ENCODE assay signal across 29 cellular contexts in the genomic region with DNA sequence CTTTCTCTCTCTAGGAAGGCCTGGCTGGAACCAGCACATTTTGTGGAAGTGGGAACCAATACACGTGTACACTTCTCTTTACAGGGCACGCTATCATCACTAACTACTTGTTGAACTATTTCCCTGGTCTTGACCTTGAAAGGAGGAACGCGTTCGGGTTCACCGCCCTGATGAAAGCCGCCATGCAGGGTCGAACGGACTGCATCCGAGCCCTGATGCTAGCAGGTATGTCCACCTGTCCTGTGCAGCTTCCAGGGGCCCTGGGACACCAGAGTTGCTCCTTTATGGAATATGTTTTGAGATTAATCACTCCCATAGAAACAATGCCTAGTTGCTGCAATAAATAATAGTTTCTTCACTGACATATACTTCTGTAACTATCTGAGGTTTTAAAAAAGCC.
DNase-seq lines count a peak whose midpoint lies in the region; ATAC-seq and TF ChIP-seq lines count a peak whose summit lies in the region.
"Had no signal": no experiment of that assay in that cellular context is flagged by ENCODE, and none has a peak within 500 bp of the region (broad histone marks: within the 10 kb centered on the region; RNA-seq: fewer than 3 reads in every experiment).

No MANE protein-coding gene starts in this region.

- H3K4me3 ChIP-seq in iPS-18c (ENCODE audit: insufficient read depth, low read depth, low read length) (0 out of 2 replicates have a peak overlapping the region, but pooled peaks have one; percentile 28), aorta (ENCODE audit: low read length in 2 of 2) (no peak overlapping the region)
- H3K4me3 ChIP-seq: GM23248, lung, SJSA1, thyroid gland, vagina had no signal

- no peaks in the 10 kb centered on the region for H3K27me3 ChIP-seq in aorta (ENCODE audit: control insufficient read depth in 1 of 2, insufficient read depth in 2 of 2, low read length in 1 of 2)
- H3K27me3 ChIP-seq: SJSA1, thyroid gland, vagina had no signal

- no peaks in the 10 kb centered on the region for H3K36me3 ChIP-seq in aorta (ENCODE audit: control insufficient read depth in 1 of 2, insufficient read depth in 2 of 2, low read length in 1 of 2)
- H3K36me3 ChIP-seq: thyroid gland, vagina had no signal

- H3K27ac Mint-ChIP-seq in WTC11: peak overlapping the region; percentile 80
- peak overlapping the region; percentile 35 for H3K27ac Mint-ChIP-seq in stimulated activated effector memory CD8-positive, alpha-beta T cell treated with anti-CD3 and anti-CD28 coated beads, Interleukin-12 subunit alpha, Interleukin-12 subunit beta, amount 100 ng/mL, for 72 hours
- H3K27ac Mint-ChIP-seq: activated naive CD8-positive, alpha-beta T cell; CD4-positive, alpha-beta T cell had no signal

- peaks cover 3% of the 10 kb centered on the region; the same call in 1 of the 2 replicates for H3K27me3 Mint-ChIP-seq in WTC11 (ENCODE audit: low read depth)
- H3K27me3 Mint-ChIP-seq: activated CD4-positive, alpha-beta T cell treated with anti-CD3 and anti-CD28 coated beads, Interleukin-2, amount 10 ng/mL, durations not matched to agents 24 days and 14 days; activated naive CD8-positive, alpha-beta T cell; CD4-positive, alpha-beta T cell; T-cell had no signal

- H3K4me1 Mint-ChIP-seq in WTC11: peaks cover 59% of the 10 kb centered on the region
- H3K4me1 Mint-ChIP-seq in stimulated activated effector memory CD8-positive, alpha-beta T cell treated with anti-CD3 and anti-CD28 coated beads, Interleukin-12 subunit alpha, Interleukin-12 subunit beta, amount 100 ng/mL, for 72 hours: peaks cover 58% of the 10 kb centered on the region

- POLR2A ChIA-PET in WTC11 (lab: Charles Lee): interaction anchor here (0.5 to 2.3 kb wide), 2 partner anchors 10 to 257 kb away, joined by 3 to 14 read pairs; no protein-coding TSS in a partner anchor

- TF ChIP-seq CTCF in WTC11 (IDR thresholded peaks at IDR 0.05): no peak

- no peaks in the 10 kb centered on the region; the same call in 1 of the 2 replicates for H3K9me3 Mint-ChIP-seq in WTC11
- peaks cover 5% of the 10 kb centered on the region for H3K9me3 Mint-ChIP-seq in stimulated activated effector memory CD8-positive, alpha-beta T cell treated with anti-CD3 and anti-CD28 coated beads, Interleukin-12 subunit alpha, Interleukin-12 subunit beta, amount 100 ng/mL, for 72 hours
- H3K9me3 Mint-ChIP-seq: CD4-positive, alpha-beta T cell had no signal

- H3K9me3 ChIP-seq in iPS-18c (ENCODE audit: control insufficient read depth, insufficient read depth, low read length) (no peaks in the 10 kb centered on the region), aorta (ENCODE audit: control insufficient read depth, low read length) (no peaks in the 10 kb centered on the region)
- H3K9me3 ChIP-seq: SJSA1, thyroid gland, vagina had no signal

- peak; percentile 21 for DNase-seq in activated CD4-positive, CD25-positive, alpha-beta regulatory T cell treated with anti-CD3 and anti-CD28 coated beads, Interleukin-2, amount 50 U/mL, for 72 hours
- no peak for DNase-seq in activated CD4-positive, CD25-positive, alpha-beta regulatory T cell (lab: John Stamatoyannopoulos, UW)
- DNase-seq in WTC11 (ENCODE audit: low spot score) (no peak), GOT3 (lab: John Stamatoyannopoulos, UW) (no peak), aorta (no peak)
- DNase-seq in stimulated activated effector memory CD8-positive, alpha-beta T cell treated with anti-CD3 and anti-CD28 coated beads, Interleukin-12 subunit alpha, Interleukin-12 subunit beta, amount 100 ng/mL, for 72 hours (ENCODE audit: low spot score in 2 of 2): no peak
- DNase-seq in activated CD8-positive, alpha-beta memory T cell treated with anti-CD3 and anti-CD28 coated beads, Interleukin-2, amount 50 U/mL, for 4 hours: no peak
- DNase-seq: activated CD4-positive, alpha-beta T cell treated with anti-CD3 and anti-CD28 coated beads, Interleukin-2, amount 10 ng/mL, durations not matched to agents 24 days and 14 days; activated effector memory CD4-positive, alpha-beta T cell treated with anti-CD3 and anti-CD28 coated beads, Interleukin-2, amount 50 U/mL, for 16 hours; activated T-cell treated with anti-CD3 and anti-CD28 coated beads, Interleukin-2, amount 50 U/mL, for 1 hour; CD4-positive, alpha-beta T cell; central memory CD4-positive, alpha-beta T cell; DND-41; GM23248; KBM-7; NCI-H1092; NCI-H1694 treated with DMSO at 0.1 percent for 48 hours; NCI-H2171; NCI-H510A; right cardiac atrium; stimulated activated CD4-positive, alpha-beta T cell treated with anti-CD3 and anti-CD28 coated beads, Interleukin-1b, Interleukin-23, amount 100 ng/mL, for 48 hours; T-cell; thyroid gland had no signal

- 79 to 82% methylated on average over 10 of the region's 10 CpGs for WGBS in aorta, 2 donors

- CTCF ChIA-PET in WTC11 (lab: Charles Lee): interaction anchor here (0.9 to 2.3 kb wide), 8 partner anchors 10 to 185 kb away, joined by 3 to 44 read pairs (median 6); no protein-coding TSS in a partner anchor

- H3K4me3 Mint-ChIP-seq in WTC11: peak overlapping the region; percentile 57
- H3K4me3 Mint-ChIP-seq in stimulated activated effector memory CD8-positive, alpha-beta T cell treated with anti-CD3 and anti-CD28 coated beads, Interleukin-12 subunit alpha, Interleukin-12 subunit beta, amount 100 ng/mL, for 72 hours: no peak overlapping the region
- H3K4me3 Mint-ChIP-seq: activated CD4-positive, alpha-beta T cell treated with anti-CD3 and anti-CD28 coated beads, Interleukin-2, amount 10 ng/mL, durations not matched to agents 24 days and 14 days; activated naive CD8-positive, alpha-beta T cell; CD4-positive, alpha-beta T cell; T-cell had no signal

- H3K27ac ChIP-seq in aorta (ENCODE audit: low read depth in 1 of 2, low read length in 2 of 2): no peak overlapping the region
- H3K27ac ChIP-seq: GM23248, RWPE1, SJSA1, thyroid gland, vagina had no signal

- ATAC-seq in WTC11: peak; percentile 7
- ATAC-seq in stimulated activated effector memory CD8-positive, alpha-beta T cell treated with anti-CD3 and anti-CD28 coated beads, Interleukin-12 subunit alpha, Interleukin-12 subunit beta, amount 100 ng/mL, for 72 hours: no peak
- no peak for ATAC-seq in aorta (ENCODE audit: low FRiP score)
- ATAC-seq: right cardiac atrium, T-cell had no signal

- intact Hi-C loops in aorta (cut with DNase I): no loop called here

- no peaks in the 10 kb centered on the region for H3K4me1 ChIP-seq in aorta (ENCODE audit: control insufficient read depth in 1 of 2, insufficient read depth in 2 of 2, low read length in 2 of 2)
- H3K4me1 ChIP-seq: thyroid gland had no signal

- peaks cover 3% of the 10 kb centered on the region; the same call in 1 of the 2 replicates for H3K36me3 Mint-ChIP-seq in WTC11
- H3K36me3 Mint-ChIP-seq in stimulated activated effector memory CD8-positive, alpha-beta T cell treated with anti-CD3 and anti-CD28 coated beads, Interleukin-12 subunit alpha, Interleukin-12 subunit beta, amount 100 ng/mL, for 72 hours: peaks cover 32% of the 10 kb centered on the region

TF ChIP-seq in WTC11, 78 proteins besides CTCF, POLR2A, EP300 and RAD21:
- TF ChIP-seq EMX1 (CRISPR knock-in tag; IDR thresholded peaks at IDR 0.05) (no peak), ZNF232 (CRISPR knock-in tag; IDR thresholded peaks at IDR 0.05) (no peak), GTF2I (CRISPR knock-in tag; conservative IDR thresholded peaks at IDR 0.05) (no peak), ELF4 (CRISPR knock-in tag; IDR thresholded peaks at IDR 0.05; ENCODE audit: low read depth) (no peak), FOXP1 (CRISPR knock-in tag; IDR thresholded peaks at IDR 0.05; ENCODE audit: borderline replicate concordance) (no peak)
- TF ChIP-seq, protein P1, sequence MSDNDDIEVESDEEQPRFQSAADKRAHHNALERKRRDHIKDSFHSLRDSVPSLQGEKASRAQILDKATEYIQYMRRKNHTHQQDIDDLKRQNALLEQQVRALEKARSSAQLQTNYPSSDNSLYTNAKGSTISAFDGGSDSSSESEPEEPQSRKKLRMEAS (CRISPR knock-in tag; IDR thresholded peaks at IDR 0.05): no peak
- TF ChIP-seq, protein P2, sequence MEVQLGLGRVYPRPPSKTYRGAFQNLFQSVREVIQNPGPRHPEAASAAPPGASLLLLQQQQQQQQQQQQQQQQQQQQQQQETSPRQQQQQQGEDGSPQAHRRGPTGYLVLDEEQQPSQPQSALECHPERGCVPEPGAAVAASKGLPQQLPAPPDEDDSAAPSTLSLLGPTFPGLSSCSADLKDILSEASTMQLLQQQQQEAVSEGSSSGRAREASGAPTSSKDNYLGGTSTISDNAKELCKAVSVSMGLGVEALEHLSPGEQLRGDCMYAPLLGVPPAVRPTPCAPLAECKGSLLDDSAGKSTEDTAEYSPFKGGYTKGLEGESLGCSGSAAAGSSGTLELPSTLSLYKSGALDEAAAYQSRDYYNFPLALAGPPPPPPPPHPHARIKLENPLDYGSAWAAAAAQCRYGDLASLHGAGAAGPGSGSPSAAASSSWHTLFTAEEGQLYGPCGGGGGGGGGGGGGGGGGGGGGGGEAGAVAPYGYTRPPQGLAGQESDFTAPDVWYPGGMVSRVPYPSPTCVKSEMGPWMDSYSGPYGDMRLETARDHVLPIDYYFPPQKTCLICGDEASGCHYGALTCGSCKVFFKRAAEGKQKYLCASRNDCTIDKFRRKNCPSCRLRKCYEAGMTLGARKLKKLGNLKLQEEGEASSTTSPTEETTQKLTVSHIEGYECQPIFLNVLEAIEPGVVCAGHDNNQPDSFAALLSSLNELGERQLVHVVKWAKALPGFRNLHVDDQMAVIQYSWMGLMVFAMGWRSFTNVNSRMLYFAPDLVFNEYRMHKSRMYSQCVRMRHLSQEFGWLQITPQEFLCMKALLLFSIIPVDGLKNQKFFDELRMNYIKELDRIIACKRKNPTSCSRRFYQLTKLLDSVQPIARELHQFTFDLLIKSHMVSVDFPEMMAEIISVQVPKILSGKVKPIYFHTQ (CRISPR knock-in tag; IDR thresholded peaks at IDR 0.05): no peak
TF ChIP-seq in WTC11: peak in this region for 0.
